ENCODE assay signal across 24 cellular contexts in genomic region chr6:14798594-14798982, GRCh38.
DNase-seq lines count a peak whose midpoint lies in the region; ATAC-seq and TF ChIP-seq lines count a peak whose summit lies in the region.
"Had no signal": no experiment of that assay in that cellular context is flagged by ENCODE, and none has a peak within 500 bp of the region (broad histone marks: within the 10 kb centered on the region; RNA-seq: fewer than 3 reads in every experiment).

No MANE protein-coding gene starts in this region.

- H3K27ac ChIP-seq in DND-41 (ENCODE audit: low read length) (peak overlapping the region; percentile 26; the same call in 1 of the 2 replicates), HEK293 (ENCODE audit: extremely low read depth, low read depth, low read length) (no peak overlapping the region; the same call in 1 of the 2 replicates), WERI-Rb-1 (peak overlapping the region; percentile 57), mesendoderm (ENCODE audit: low read depth, low read length) (no peak overlapping the region)
- no peak overlapping the region for H3K27ac ChIP-seq in CD8-positive, alpha-beta T cell (ENCODE audit: low read depth, low read length)
- H3K27ac ChIP-seq: KMS-11 had no signal

- H3K4me3 Mint-ChIP-seq in CD8-positive, alpha-beta T cell = no peak overlapping the region
- H3K4me3 Mint-ChIP-seq in activated T-cell treated with anti-CD3 and anti-CD28 coated beads, Interleukin-2, amount 50 U/mL, for 72 hours = no peak overlapping the region
- H3K4me3 Mint-ChIP-seq: CD4-positive, CD25-positive, alpha-beta regulatory T cell; T-cell had no signal

- no peaks in the 10 kb centered on the region for H3K36me3 ChIP-seq in DND-41 (ENCODE audit: insufficient read depth, low read length)
- H3K36me3 ChIP-seq in HEK293 (ENCODE audit: control insufficient read depth in 2 of 2, insufficient read depth in 1 of 2, low read length in 2 of 2) = no peaks in the 10 kb centered on the region
- H3K36me3 ChIP-seq in WERI-Rb-1 = no peaks in the 10 kb centered on the region
- no peaks in the 10 kb centered on the region for H3K36me3 ChIP-seq in mesendoderm (ENCODE audit: control insufficient read depth, insufficient read depth, low read length)
- H3K36me3 ChIP-seq in CD8-positive, alpha-beta T cell (ENCODE audit: insufficient read depth, low read length) = no peaks in the 10 kb centered on the region

- ATAC-seq in DND-41 (ENCODE audit: insufficient read depth, low read depth) = no peak
- no peak for ATAC-seq in CD8-positive, alpha-beta T cell
- no peak for ATAC-seq in activated T-cell treated with anti-CD3 and anti-CD28 coated beads, Interleukin-2, amount 50 U/mL, for 72 hours (replicated peaks in 1 of 2)
- ATAC-seq: GM12878, HCT116, HepG2, T-cell had no signal

- no peaks in the 10 kb centered on the region for H4K20me1 ChIP-seq in DND-41 (ENCODE audit: insufficient read depth, low read length)

- no peak overlapping the region for H3K4me3 ChIP-seq in DND-41 (ENCODE audit: low read depth in 1 of 2, low read length in 2 of 2)
- no peak overlapping the region for H3K4me3 ChIP-seq in HEK293 (ENCODE audit: low read depth, low read length)
- H3K4me3 ChIP-seq in WERI-Rb-1 (ENCODE audit: low read depth, low read length) = no peak overlapping the region
- H3K4me3 ChIP-seq in mesendoderm (ENCODE audit: low read length) = no peak overlapping the region
- H3K4me3 ChIP-seq in CD8-positive, alpha-beta T cell (ENCODE audit: low read depth, low read length) = no peak overlapping the region
- H3K4me3 ChIP-seq: GM12878 had no signal

- no peak overlapping the region for H3K4ac ChIP-seq in mesendoderm (ENCODE audit: low read depth, low read length)

- H2AK5ac ChIP-seq in mesendoderm (ENCODE audit: low read length) = peak overlapping the region; percentile 32

- no peak overlapping the region for H3K18ac ChIP-seq in mesendoderm (ENCODE audit: low read length)

- peak overlapping the region; percentile 73 for H2BK5ac ChIP-seq in mesendoderm (ENCODE audit: low read length)

- no peaks in the 10 kb centered on the region for H3K27me3 ChIP-seq in DND-41 (ENCODE audit: insufficient read depth, low read length, poor library complexity)
- no peaks in the 10 kb centered on the region for H3K27me3 ChIP-seq in WERI-Rb-1 (ENCODE audit: insufficient read depth, low read depth, severe bottlenecking)
- no peaks in the 10 kb centered on the region for H3K27me3 ChIP-seq in mesendoderm (ENCODE audit: insufficient read depth, low read length, poor library complexity)
- no peaks in the 10 kb centered on the region for H3K27me3 ChIP-seq in CD8-positive, alpha-beta T cell (ENCODE audit: insufficient read depth, low read length)

- no peak overlapping the region for H4K8ac ChIP-seq in mesendoderm (ENCODE audit: low read depth, low read length)

- TF ChIP-seq CTCF in DND-41 (IDR thresholded peaks at IDR 0.05; ENCODE audit: borderline replicate concordance, extremely low read depth, low read length, poor library complexity, severe bottlenecking) (no peak), HEK293 (tag by site-specific recombination; IDR thresholded peaks at IDR 0.05) (no peak), WERI-Rb-1 (IDR thresholded peaks at IDR 0.05; ENCODE audit: low read depth, low read length) (no peak)
- TF ChIP-seq CTCF in CD8-positive, alpha-beta T cell (IDR thresholded peaks at IDR 0.05) = no peak

- H2BK15ac ChIP-seq in mesendoderm (replicated peaks; ENCODE audit: low read depth) = no peak overlapping the region

- no peak overlapping the region for H3K27ac Mint-ChIP-seq in CD8-positive, alpha-beta T cell
- H3K27ac Mint-ChIP-seq in activated T-cell treated with anti-CD3 and anti-CD28 coated beads, Interleukin-2, amount 50 U/mL, for 72 hours = no peak overlapping the region
- H3K27ac Mint-ChIP-seq: T-cell had no signal

- no peak overlapping the region for H4K5ac ChIP-seq in mesendoderm (ENCODE audit: low read length)

- H2BK120ac ChIP-seq in mesendoderm (ENCODE audit: low read depth, low read length) = no peak overlapping the region

- peaks cover 3% of the 10 kb centered on the region for H3K4me1 Mint-ChIP-seq in CD8-positive, alpha-beta T cell (ENCODE audit: low read depth)
- peaks cover 39% of the 10 kb centered on the region for H3K4me1 Mint-ChIP-seq in activated T-cell treated with anti-CD3 and anti-CD28 coated beads, Interleukin-2, amount 50 U/mL, for 72 hours (ENCODE audit: low read depth)

- H3K56ac ChIP-seq in mesendoderm (ENCODE audit: low read length) = peak overlapping the region; percentile 54

- H3K23ac ChIP-seq in mesendoderm (ENCODE audit: low read length) = peak overlapping the region; percentile 6

- DNase-seq in DND-41 (no peak), WERI-Rb-1 (no peak), mesendoderm (no peak), NCI-H1105 (lab: John Stamatoyannopoulos, UW) (no peak), EL (no peak)
- no peak for DNase-seq in CD8-positive, alpha-beta T cell
- no peak for DNase-seq in activated T-cell treated with anti-CD3 and anti-CD28 coated beads, Interleukin-2, amount 50 U/mL, for 72 hours
- DNase-seq: CD4-positive, CD25-positive, alpha-beta regulatory T cell; COR-L47; DMS79; NCI-H1048; NCI-H1436; NCI-H1930; NCI-H2171; NCI-H345; NCI-H774; NK-92 treated with Interleukin-12 subunit alpha and Interleukin-12 subunit beta, amount 100 ng/mL, for 24 hours; SIG-M5; T-cell had no signal

- H3K4me2 ChIP-seq in DND-41 (ENCODE audit: insufficient read depth, low read length) = no peak overlapping the region
- H3K4me2 ChIP-seq in mesendoderm (ENCODE audit: low read length) = no peak overlapping the region
- H3K4me2 ChIP-seq: KMS-11 had no signal

- POLR2A ChIA-PET in HEK293 (lab: Yijun Ruan, JAX) = no interaction called here
- POLR2A ChIA-PET in CD8-positive, alpha-beta T cell (lab: Charles Lee) = no interaction called here

- no peaks in the 10 kb centered on the region for H3K9me3 ChIP-seq in DND-41 (ENCODE audit: insufficient read depth, low read length, severe bottlenecking)
- H3K9me3 ChIP-seq in HEK293 (ENCODE audit: control insufficient read depth, insufficient read depth, low read depth, low read length) = no peaks in the 10 kb centered on the region
- peaks cover 2% of the 10 kb centered on the region for H3K9me3 ChIP-seq in WERI-Rb-1 (ENCODE audit: severe bottlenecking)
- H3K9me3 ChIP-seq in CD8-positive, alpha-beta T cell (ENCODE audit: low read length) = no peaks in the 10 kb centered on the region

- WGBS in mesendoderm (ENCODE audit: extremely low coverage, insufficient coverage, low lambda C conversion rate) = no CpG with 5 or more reads among the region's 4 CpGs

- CTCF ChIA-PET in HEK293 (lab: Yijun Ruan, JAX) = interaction anchor here (1.1 kb wide), 1 partner anchor 588 kb away, joined by 3 read pairs; no protein-coding TSS in a partner anchor
- CTCF ChIA-PET in CD8-positive, alpha-beta T cell (lab: Charles Lee) = no interaction called here

- no peaks in the 10 kb centered on the region for H3K36me3 Mint-ChIP-seq in CD8-positive, alpha-beta T cell
- H3K36me3 Mint-ChIP-seq in activated T-cell treated with anti-CD3 and anti-CD28 coated beads, Interleukin-2, amount 50 U/mL, for 72 hours (ENCODE audit: insufficient read depth in 2 of 2) = peaks cover 3 to 5% of the 10 kb centered on the region in 2 donors
- H3K36me3 Mint-ChIP-seq: CD4-positive, CD25-positive, alpha-beta regulatory T cell; T-cell had no signal

- H3K79me2 ChIP-seq in DND-41 (ENCODE audit: insufficient read depth, low read length) (no peaks in the 10 kb centered on the region), mesendoderm (ENCODE audit: control insufficient read depth, insufficient read depth, low read length) (no peaks in the 10 kb centered on the region)

- no peaks in the 10 kb centered on the region for H3K79me1 ChIP-seq in mesendoderm (ENCODE audit: low read length)

- intact Hi-C loops in CD8-positive, alpha-beta T cell (cut with DNase I, micrococcal nuclease) = no loop called here

- H3K4me1 ChIP-seq in DND-41 (ENCODE audit: insufficient read depth, low read length) (peaks cover 24% of the 10 kb centered on the region), HEK293 (ENCODE audit: control insufficient read depth, insufficient read depth, low read length) (peaks cover 10% of the 10 kb centered on the region; the same call in 1 of the 2 replicates), mesendoderm (ENCODE audit: control insufficient read depth, low read depth, low read length) (peaks cover 9% of the 10 kb centered on the region)
- H3K4me1 ChIP-seq in CD8-positive, alpha-beta T cell (ENCODE audit: insufficient read depth, low read length) = no peaks in the 10 kb centered on the region

- H3K9ac ChIP-seq in DND-41 (ENCODE audit: low read depth, low read length) (no peak overlapping the region), mesendoderm (ENCODE audit: low read length) (no peak overlapping the region)
- H3K9ac ChIP-seq: KMS-11 had no signal

- H2AFZ ChIP-seq in DND-41 (ENCODE audit: low read depth, low read length) = no peak overlapping the region

- no peaks in the 10 kb centered on the region for H3K27me3 Mint-ChIP-seq in CD8-positive, alpha-beta T cell (ENCODE audit: low read depth)
- peaks cover 18% of the 10 kb centered on the region for H3K27me3 Mint-ChIP-seq in activated T-cell treated with anti-CD3 and anti-CD28 coated beads, Interleukin-2, amount 50 U/mL, for 72 hours (ENCODE audit: low read depth)

- no peaks in the 10 kb centered on the region for H3K9me3 Mint-ChIP-seq in CD8-positive, alpha-beta T cell
- peaks cover 2% of the 10 kb centered on the region in 2 donors for H3K9me3 Mint-ChIP-seq in activated T-cell treated with anti-CD3 and anti-CD28 coated beads, Interleukin-2, amount 50 U/mL, for 72 hours
- H3K9me3 Mint-ChIP-seq: T-cell had no signal

TF ChIP-seq in HEK293, 187 proteins besides CTCF, POLR2A, EP300 and RAD21:
- TF ChIP-seq SCRT1 (tag by site-specific recombination; IDR thresholded peaks at IDR 0.05; ENCODE audit: borderline replicate concordance) = peak; percentile 74; the same call in 1 of the 2 replicates
- peak; percentile 95 for TF ChIP-seq SCRT2 (tag by site-specific recombination; IDR thresholded peaks at IDR 0.05)
- no peak for TF ChIP-seq SP2 (tag by site-specific recombination; IDR thresholded peaks at IDR 0.05)

Comparison
In these comparisons a context has a peak if more than half of its experiments do, and no peak if none do; other contexts are left out.
1. H3K27ac ChIP-seq: peak in DND-41 (single experiment) and WERI-Rb-1 (single experiment); none in HEK293 (single experiment), mesendoderm (single experiment) and CD8-positive, alpha-beta T cell (single experiment).